ENCODE assay signal across 11 cellular contexts in genomic region chr10:25175527-25176420, GRCh38. TPM values are rescaled to one million over a fixed set of nuclear protein-coding genes. Genes with fewer than 3 reads are reported as not detected.
A peak's percentile ranks its signal among the peaks of the same experiment; 100 is the strongest.
DNase-seq lines count a peak whose midpoint lies in the region; FAIRE-seq and TF ChIP-seq lines count a peak whose summit lies in the region.
"Had no signal": no experiment of that assay in that cellular context is flagged by ENCODE, and none has a peak within 500 bp of the region (broad histone marks: within the 10 kb centered on the region; RNA-seq: fewer than 3 reads in every experiment).

No MANE protein-coding gene starts in this region.

- 1% methylated on average over 66 of the region's 66 CpGs for WGBS in HUES64

- H3K9me3 ChIP-seq in HUES64 (ENCODE audit: insufficient read depth, low read depth, low read length) (no peaks in the 10 kb centered on the region), colonic mucosa (no peaks in the 10 kb centered on the region), tibial artery (no peaks in the 10 kb centered on the region)

- TF ChIP-seq CTCF in colonic mucosa (IDR thresholded peaks at IDR 0.05) (no peak), tibial artery (IDR thresholded peaks at IDR 0.05) (no peak)

- intact Hi-C loops in colonic mucosa (cut with DNase I) (no loop called here), tibial artery (cut with DNase I; ENCODE audit: low total_unique reads) (no loop called here)

- DNase-seq in COR-L47 (lab: John Stamatoyannopoulos, UW) = peak; percentile 52
- no peak for DNase-seq in colonic mucosa
- DNase-seq in mucosa of gallbladder (ENCODE audit: low spot score) = peak; percentile 12
- no peak for DNase-seq in 8988T
- DNase-seq in tibial artery = no peak
- DNase-seq in H54 (ENCODE audit: insufficient read length, low spot score) = no peak
- no peak for DNase-seq in GM12891 (ENCODE audit: insufficient read length, low spot score)
- DNase-seq: amniotic stem cell had no signal

- peak overlapping the region; percentile 77 for H3K4me3 ChIP-seq in HUES64 (ENCODE audit: low read length)
- H3K4me3 ChIP-seq in colonic mucosa = peak overlapping the region; percentile 49
- peak overlapping the region in 1 of 2 donors; percentile 57 for H3K4me3 ChIP-seq in tibial artery

- no peak overlapping the region for H3K27ac ChIP-seq in HUES64 (ENCODE audit: low read depth, low read length)
- H3K27ac ChIP-seq in colonic mucosa = no peak overlapping the region
- H3K27ac ChIP-seq in tibial artery = no peak overlapping the region

- H3K27me3 ChIP-seq in HUES64 (ENCODE audit: insufficient read depth, low read length) (peaks cover 58% of the 10 kb centered on the region), colonic mucosa (peaks cover 36% of the 10 kb centered on the region), tibial artery (peaks cover 0 to 35% of the 10 kb centered on the region in 2 donors)

- no peaks in the 10 kb centered on the region for H3K36me3 ChIP-seq in HUES64 (ENCODE audit: insufficient read depth, low read length)
- no peaks in the 10 kb centered on the region for H3K36me3 ChIP-seq in colonic mucosa
- no peaks in the 10 kb centered on the region for H3K36me3 ChIP-seq in tibial artery

- peaks cover 9% of the 10 kb centered on the region; the same call in 1 of the 2 replicates for H3K4me1 ChIP-seq in HUES64 (ENCODE audit: insufficient read depth, low read length)
- H3K4me1 ChIP-seq in colonic mucosa = peaks cover 10% of the 10 kb centered on the region
- H3K4me1 ChIP-seq in tibial artery = peaks cover 0 to 26% (median 19%) of the 10 kb centered on the region in 4 donors

- H3K9ac ChIP-seq in HUES64 (ENCODE audit: low read depth, low read length) = peak overlapping the region; percentile 38; the same call in 1 of the 2 replicates
- H3K9ac ChIP-seq in colonic mucosa (ENCODE audit: low read depth in 2 of 2, low read length in 2 of 2) = no peak overlapping the region

- no peak for TF ChIP-seq POLR2A in H54 (IDR thresholded peaks at IDR 0.05; ENCODE audit: low read depth, low read length)
- TF ChIP-seq POLR2A in GM12891 (IDR thresholded peaks at IDR 0.05; ENCODE audit: low read depth, low read length) = no peak

- FAIRE-seq in H54 (lab: Jason Lieb, UNC) (no peak), GM12891 (lab: Jason Lieb, UNC) (no peak)
- FAIRE-seq: K562 had no signal

TF ChIP-seq in GM12891, 5 proteins besides CTCF, POLR2A, EP300 and RAD21:
- TF ChIP-seq SPI1 (IDR thresholded peaks at IDR 0.05; ENCODE audit: low read depth, low read length) = no peak
- no peak for TF ChIP-seq PAX5 (IDR thresholded peaks at IDR 0.05; ENCODE audit: insufficient read depth, low read length, severe bottlenecking)
- no peak for TF ChIP-seq POLR2AphosphoS5 (IDR thresholded peaks at IDR 0.05; ENCODE audit: low read depth, low read length)
- no peak for TF ChIP-seq POU2F2 (IDR thresholded peaks at IDR 0.05; ENCODE audit: low read depth, low read length)
- no peak for TF ChIP-seq TAF1 (IDR thresholded peaks at IDR 0.05; ENCODE audit: low read depth, low read length)
TF ChIP-seq in GM12891: peak in this region for 0.

RNA-seq across cellular contexts. Expression of gene GPR158, which starts 1.0 kb away (rescaled TPM):
- 0.20 TPM for polyA plus RNA-seq in HUES64 (2013, experiment 1 of 2)
- 0.25 TPM for polyA plus RNA-seq in HUES64 (2013, experiment 2 of 2)
- under 1 TPM; 0.07 to 0.16 TPM for total RNA-seq in colonic mucosa
- 0.09 TPM for total RNA-seq in mucosa of gallbladder
- polyA plus RNA-seq in GM12891 (2012; ENCODE audit: low read depth, missing spikeins) = not detected
- total RNA-seq: T-helper 1 cell treated with Interleukin-12 subunit alpha and Interleukin-12 subunit beta and Interleukin-4 antibody, amounts not matched to agents 30 ng/mL and 1 ng/mL, for 36 hours had no signal

Comparison
In these comparisons a context has a peak if more than half of its experiments do, and no peak if none do; other contexts are left out.
1. DNase-seq: peak in COR-L47 (single experiment) and mucosa of gallbladder (single experiment); none in colonic mucosa (single experiment), 8988T (single experiment), tibial artery (0 of 2), H54 (single experiment) and GM12891 (single experiment).